ENCODE assay signal across 2 cellular contexts in genomic region chr1:67626090-67626489, GRCh38.
TF ChIP-seq lines count a peak whose summit lies in the region.

No MANE protein-coding gene starts in this region.

TF ChIP-seq in HEK293, 187 proteins besides CTCF, POLR2A, EP300 and RAD21:
- TF ChIP-seq ZNF394 (tag by site-specific recombination; IDR thresholded peaks at IDR 0.05; ENCODE audit: borderline replicate concordance) (no peak), ZNF423 (tag by site-specific recombination; IDR thresholded peaks at IDR 0.05) (no peak), ZNF623 (tag by site-specific recombination; IDR thresholded peaks at IDR 0.05) (peak; percentile 94), MYNN (tag by site-specific recombination; IDR thresholded peaks at IDR 0.05; ENCODE audit: borderline replicate concordance) (0 out of 2 replicates have a peak, but pooled peaks have one; percentile 20), ZNF660 (tag by site-specific recombination; IDR thresholded peaks at IDR 0.05) (no peak)

TF ChIP-seq in H1, 55 proteins besides CTCF, POLR2A, EP300 and RAD21:
- TF ChIP-seq CREB1 (IDR thresholded peaks at IDR 0.05) (no peak), ASH2L (IDR thresholded peaks at IDR 0.05; ENCODE audit: low read length) (no peak), KDM1A (IDR thresholded peaks at IDR 0.05; ENCODE audit: borderline replicate concordance, low read length) (peak; percentile 45; the same call in 1 of the 2 replicates)
